In genomic region chr5:35813456-35813855, GRCh38 we compare ENCODE assay signal across 18 cellular contexts. TPM values are rescaled to one million over a fixed set of nuclear protein-coding genes. Genes with fewer than 3 reads are reported as not detected.
A peak's percentile ranks its signal among the peaks of the same experiment; 100 is the strongest.
DNase-seq lines count a peak whose midpoint lies in the region; ATAC-seq and TF ChIP-seq lines count a peak whose summit lies in the region.
"Had no signal": no experiment of that assay in that cellular context is flagged by ENCODE, and none has a peak within 500 bp of the region (broad histone marks: within the 10 kb centered on the region; RNA-seq: fewer than 3 reads in every experiment).

No MANE protein-coding gene starts in this region.

- DNase-seq in activated CD8-positive, alpha-beta T cell treated with anti-CD3 and anti-CD28 coated beads for 36 hours, result no peak
- no peak for DNase-seq in activated CD8-positive, alpha-beta T cell treated with anti-CD3 and anti-CD28 coated beads, Interleukin-2, amount 10 ng/mL, durations not matched to agents 7 days and 5 days
- no peak for DNase-seq in CD4-positive, alpha-beta T cell
- DNase-seq in HCEC 1CT (peak; percentile 79), amygdala (lab: John Stamatoyannopoulos, UW) (no peak), GM13976 (ENCODE audit: low spot score) (no peak), MG63 (no peak)
- DNase-seq in central memory CD8-positive, alpha-beta T cell (ENCODE audit: low spot score in 2 of 2), result no peak
- DNase-seq: C1 segment of cervical spinal cord; H7; Karpas-422; NCI-H187; NCI-H526 treated with DMSO at 0.1 percent for 48 hours; NK-92 treated with Interleukin-12 subunit alpha and Interleukin-12 subunit beta, amount 100 ng/mL, for 24 hours; PC-3; SJCRH30 had no signal

- POLR2A ChIA-PET in activated CD8-positive, alpha-beta T cell treated with anti-CD3 and anti-CD28 coated beads for 36 hours (lab: Charles Lee), result interaction anchor here (1.0 to 5.9 kb wide), 8 partner anchors 9 to 90 kb away, joined by 3 to 40 read pairs (median 7); partner anchors contain the start of gene IL7R
- POLR2A ChIA-PET in activated CD8-positive, alpha-beta T cell treated with anti-CD3 and anti-CD28 coated beads, Interleukin-2, amount 10 ng/mL, durations not matched to agents 7 days and 5 days (lab: Charles Lee), result interaction anchor here (1.2 to 4.3 kb wide), 4 partner anchors 8 to 44 kb away, joined by 3 to 30 read pairs (median 18); partner anchors contain the start of gene IL7R
- POLR2A ChIA-PET in CD4-positive, alpha-beta T cell (lab: Charles Lee), result interaction anchor here (0.6 to 6.0 kb wide), 9 partner anchors 8 to 79 kb away, joined by 3 to 159 read pairs (median 8); partner anchors contain the start of gene IL7R

- peaks cover 3% of the 10 kb centered on the region for H3K9me3 Mint-ChIP-seq in activated CD8-positive, alpha-beta T cell treated with anti-CD3 and anti-CD28 coated beads for 36 hours
- H3K9me3 Mint-ChIP-seq in activated CD8-positive, alpha-beta T cell treated with anti-CD3 and anti-CD28 coated beads, Interleukin-2, amount 10 ng/mL, durations not matched to agents 7 days and 5 days (ENCODE audit: insufficient read depth), result no peaks in the 10 kb centered on the region
- no peaks in the 10 kb centered on the region for H3K9me3 Mint-ChIP-seq in CD4-positive, alpha-beta T cell
- H3K9me3 Mint-ChIP-seq in central memory CD8-positive, alpha-beta T cell, result no peaks in the 10 kb centered on the region

- H3K36me3 Mint-ChIP-seq in activated CD8-positive, alpha-beta T cell treated with anti-CD3 and anti-CD28 coated beads for 36 hours (ENCODE audit: low read depth), result peaks cover 9% of the 10 kb centered on the region
- no peaks in the 10 kb centered on the region for H3K36me3 Mint-ChIP-seq in activated CD8-positive, alpha-beta T cell treated with anti-CD3 and anti-CD28 coated beads, Interleukin-2, amount 10 ng/mL, durations not matched to agents 7 days and 5 days (ENCODE audit: low read depth)
- H3K36me3 Mint-ChIP-seq in CD4-positive, alpha-beta T cell (ENCODE audit: low read depth), result peaks cover 5% of the 10 kb centered on the region
- peaks cover 10% of the 10 kb centered on the region for H3K36me3 Mint-ChIP-seq in central memory CD8-positive, alpha-beta T cell (ENCODE audit: insufficient read depth)

- peaks cover 48% of the 10 kb centered on the region for H3K4me1 Mint-ChIP-seq in activated CD8-positive, alpha-beta T cell treated with anti-CD3 and anti-CD28 coated beads for 36 hours (ENCODE audit: low read depth)
- peaks cover 28% of the 10 kb centered on the region for H3K4me1 Mint-ChIP-seq in activated CD8-positive, alpha-beta T cell treated with anti-CD3 and anti-CD28 coated beads, Interleukin-2, amount 10 ng/mL, durations not matched to agents 7 days and 5 days (ENCODE audit: low read depth)
- H3K4me1 Mint-ChIP-seq in CD4-positive, alpha-beta T cell (ENCODE audit: low read depth), result peaks cover 37% of the 10 kb centered on the region
- peaks cover 25% of the 10 kb centered on the region for H3K4me1 Mint-ChIP-seq in central memory CD8-positive, alpha-beta T cell

- peak overlapping the region; percentile 78 for H3K27ac Mint-ChIP-seq in activated CD8-positive, alpha-beta T cell treated with anti-CD3 and anti-CD28 coated beads for 36 hours
- no peak overlapping the region for H3K27ac Mint-ChIP-seq in activated CD8-positive, alpha-beta T cell treated with anti-CD3 and anti-CD28 coated beads, Interleukin-2, amount 10 ng/mL, durations not matched to agents 7 days and 5 days
- H3K27ac Mint-ChIP-seq in CD4-positive, alpha-beta T cell, result no peak overlapping the region
- peak overlapping the region; percentile 16 for H3K27ac Mint-ChIP-seq in central memory CD8-positive, alpha-beta T cell (ENCODE audit: low read depth)

- CTCF ChIA-PET in activated CD8-positive, alpha-beta T cell treated with anti-CD3 and anti-CD28 coated beads for 36 hours (lab: Charles Lee), result interaction anchor here (1.0 to 2.6 kb wide), 10 partner anchors 10 to 377 kb away, joined by 3 to 27 read pairs (median 4); no protein-coding TSS in a partner anchor
- CTCF ChIA-PET in activated CD8-positive, alpha-beta T cell treated with anti-CD3 and anti-CD28 coated beads, Interleukin-2, amount 10 ng/mL, durations not matched to agents 7 days and 5 days (lab: Charles Lee), result interaction anchor here (1.1 to 4.3 kb wide), 8 partner anchors 8 to 112 kb away, joined by 3 to 48 read pairs (median 6); no protein-coding TSS in a partner anchor
- CTCF ChIA-PET in CD4-positive, alpha-beta T cell (lab: Charles Lee), result interaction anchor here (1.1 to 2.0 kb wide), 6 partner anchors 9 to 162 kb away, joined by 3 to 9 read pairs (median 3); no protein-coding TSS in a partner anchor

- H3K4me3 ChIP-seq in MG63, result no peak overlapping the region
- H3K4me3 ChIP-seq: A549, SJCRH30 had no signal

- no peaks in the 10 kb centered on the region for H3K27me3 ChIP-seq in CD4-positive, alpha-beta T cell (ENCODE audit: control insufficient read depth, insufficient read depth, low read length)
- no peaks in the 10 kb centered on the region for H3K27me3 ChIP-seq in MG63
- H3K27me3 ChIP-seq: SJCRH30 had no signal

- no peak overlapping the region for H3K27ac ChIP-seq in CD4-positive, alpha-beta T cell (ENCODE audit: low read depth, low read length)
- H3K27ac ChIP-seq: A549, RWPE1, SJCRH30 had no signal

- no peaks in the 10 kb centered on the region for H3K9me3 ChIP-seq in CD4-positive, alpha-beta T cell (ENCODE audit: control insufficient read depth, low read length)
- no peaks in the 10 kb centered on the region for H3K9me3 ChIP-seq in MG63
- H3K9me3 ChIP-seq: A549, SJCRH30 had no signal

- no peak overlapping the region for H3K4me3 Mint-ChIP-seq in activated CD8-positive, alpha-beta T cell treated with anti-CD3 and anti-CD28 coated beads for 36 hours
- no peak overlapping the region for H3K4me3 Mint-ChIP-seq in activated CD8-positive, alpha-beta T cell treated with anti-CD3 and anti-CD28 coated beads, Interleukin-2, amount 10 ng/mL, durations not matched to agents 7 days and 5 days
- H3K4me3 Mint-ChIP-seq in CD4-positive, alpha-beta T cell, result peak overlapping the region; percentile 2
- no peak overlapping the region for H3K4me3 Mint-ChIP-seq in central memory CD8-positive, alpha-beta T cell

- in situ Hi-C loops in GM13976 (cut with MboI; ENCODE audit: low sequenced_read_pairs, unreplicated experiment), result no loop called here

- TF ChIP-seq CTCF in activated CD8-positive, alpha-beta T cell treated with anti-CD3 and anti-CD28 coated beads for 36 hours (IDR thresholded peaks at IDR 0.05), result no peak
- TF ChIP-seq CTCF in CD4-positive, alpha-beta T cell (IDR thresholded peaks at IDR 0.05), result no peak
- no peak for TF ChIP-seq CTCF in GM13976 (IDR thresholded peaks at IDR 0.05; ENCODE audit: borderline replicate concordance, control extremely low read depth, extremely low read depth, insufficient read depth, missing control alignments)

- intact Hi-C loops in activated CD8-positive, alpha-beta T cell treated with anti-CD3 and anti-CD28 coated beads for 36 hours (cut with micrococcal nuclease), result no loop called here
- intact Hi-C loops in CD4-positive, alpha-beta T cell (cut with DNase I, micrococcal nuclease), result loop anchor here (5.0 kb wide), 2 partner anchors 36 to 141 kb away; no protein-coding TSS in a partner anchor

- ATAC-seq in activated CD8-positive, alpha-beta T cell treated with anti-CD3 and anti-CD28 coated beads for 36 hours, result no peak
- no peak for ATAC-seq in activated CD8-positive, alpha-beta T cell treated with anti-CD3 and anti-CD28 coated beads, Interleukin-2, amount 10 ng/mL, durations not matched to agents 7 days and 5 days
- ATAC-seq in CD4-positive, alpha-beta T cell (ENCODE audit: poor library complexity), result no peak
- no peak for ATAC-seq in central memory CD8-positive, alpha-beta T cell (replicated peaks; ENCODE audit: extremely low read depth, poor library complexity, severe bottlenecking)
- ATAC-seq: A549, PC-3 had no signal

- no peaks in the 10 kb centered on the region for H3K27me3 Mint-ChIP-seq in activated CD8-positive, alpha-beta T cell treated with anti-CD3 and anti-CD28 coated beads for 36 hours
- H3K27me3 Mint-ChIP-seq in activated CD8-positive, alpha-beta T cell treated with anti-CD3 and anti-CD28 coated beads, Interleukin-2, amount 10 ng/mL, durations not matched to agents 7 days and 5 days (ENCODE audit: low read depth), result no peaks in the 10 kb centered on the region
- no peaks in the 10 kb centered on the region for H3K27me3 Mint-ChIP-seq in CD4-positive, alpha-beta T cell
- H3K27me3 Mint-ChIP-seq in central memory CD8-positive, alpha-beta T cell, result no peaks in the 10 kb centered on the region

- no peaks in the 10 kb centered on the region for H3K36me3 ChIP-seq in MG63
- H3K36me3 ChIP-seq: SJCRH30 had no signal

RNA-seq across cellular contexts. Expression of gene IL7R, which starts 43.2 kb away (rescaled TPM):
- 100 to 1,000 TPM; 136 to 142 TPM for total RNA-seq in activated CD8-positive, alpha-beta T cell treated with anti-CD3 and anti-CD28 coated beads for 36 hours
- total RNA-seq in activated CD8-positive, alpha-beta T cell treated with anti-CD3 and anti-CD28 coated beads, Interleukin-2, amount 10 ng/mL, durations not matched to agents 7 days and 5 days, result 10 to 100 TPM; 45.4 to 48.4 TPM
- 100 to 1,000 TPM; 623 to 638 TPM for total RNA-seq in CD4-positive, alpha-beta T cell
- 3.4 and 3.6 TPM in 2 replicates for total RNA-seq in MG63 (2014; rRNA removed; shearing (Covaris generic); ENCODE audit: low replicate concordance)
- total RNA-seq: H7 had no signal

Comparison
In these comparisons a context has a peak if more than half of its experiments do, and no peak if none do; other contexts are left out.
1. H3K27ac Mint-ChIP-seq: peak in activated CD8-positive, alpha-beta T cell treated with anti-CD3 and anti-CD28 coated beads for 36 hours (single experiment) and central memory CD8-positive, alpha-beta T cell (single experiment); none in activated CD8-positive, alpha-beta T cell treated with anti-CD3 and anti-CD28 coated beads, Interleukin-2, amount 10 ng/mL, durations not matched to agents 7 days and 5 days (single experiment) and CD4-positive, alpha-beta T cell (single experiment).
2. RNA of gene IL7R, which starts 43.2 kb away (total RNA-seq): 623 to 638 TPM in CD4-positive, alpha-beta T cell, 136 to 142 TPM in activated CD8-positive, alpha-beta T cell treated with anti-CD3 and anti-CD28 coated beads for 36 hours and 45.4 to 48.4 TPM in activated CD8-positive, alpha-beta T cell treated with anti-CD3 and anti-CD28 coated beads, Interleukin-2, amount 10 ng/mL, durations not matched to agents 7 days and 5 days; 3.4 to 3.6 TPM in MG63; every median in the first group is over 10 times any median in the second.